7 cellular contexts compared by ENCODE assay signal in the genomic region with DNA sequence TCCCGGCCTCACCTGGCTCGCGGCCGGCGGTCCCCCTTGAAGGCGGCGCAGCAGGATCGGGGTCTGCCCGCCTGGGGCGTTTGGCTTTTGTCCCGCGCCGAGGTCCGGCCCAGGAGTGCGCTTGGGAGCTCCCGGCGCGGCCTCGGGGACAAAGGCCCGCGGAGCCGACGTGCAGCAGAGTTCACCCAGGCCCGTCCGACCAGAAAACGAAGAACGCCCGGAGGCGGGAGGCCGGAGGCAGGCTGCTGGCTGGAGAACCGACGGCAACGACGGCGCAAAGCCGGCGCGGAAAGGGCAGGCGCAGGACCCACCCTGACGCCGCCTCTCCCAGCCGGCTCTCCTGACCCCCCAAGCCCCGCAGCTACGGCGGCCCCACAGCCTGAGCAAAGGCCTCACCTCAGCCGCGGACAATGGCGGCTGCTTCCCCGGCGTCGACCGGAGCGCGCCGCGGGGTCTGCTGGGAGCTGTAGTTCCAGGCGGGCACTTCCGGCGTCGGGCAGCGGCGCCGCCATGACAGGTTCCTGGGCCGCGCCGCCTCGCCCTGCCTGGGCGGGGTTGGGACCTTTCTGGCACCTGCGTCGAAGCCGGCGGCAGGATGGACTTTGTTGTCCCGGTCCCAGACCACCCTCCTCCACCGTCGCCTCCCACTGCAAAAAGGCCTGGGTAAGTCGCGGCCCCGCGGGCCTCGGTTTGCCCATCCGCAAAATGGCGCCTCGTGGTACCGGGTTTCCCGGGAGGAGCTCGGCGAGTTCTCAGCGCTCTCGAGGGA. TPM values are rescaled to one million over a fixed set of nuclear protein-coding genes. Genes with fewer than 3 reads are reported as not detected.
DNase-seq lines count a peak whose midpoint lies in the region; ATAC-seq, FAIRE-seq and TF ChIP-seq lines count a peak whose summit lies in the region.

A gene (minus strand): TSS at position 437 of the 769 bp plus-strand sequence. CDS start 1,501 bp downstream, outside the sequence.

- peaks cover 44% of the 10 kb centered on the region for H3K79me2 ChIP-seq in keratinocyte (ENCODE audit: control insufficient read depth, insufficient read depth, low read length)

- H3K27me3 Mint-ChIP-seq in central memory CD8-positive, alpha-beta T cell, result no peaks in the 10 kb centered on the region

- dilution Hi-C loops in keratinocyte (cut with MboI; ENCODE audit: extremely low pct_ligation_motif_present, low sequenced_read_pairs), result no loop called here

- H3K36me3 ChIP-seq in keratinocyte (ENCODE audit: control insufficient read depth in 2 of 2, extremely low read depth in 1 of 2, insufficient read depth in 2 of 2, low read length in 2 of 2), result peaks cover 23 to 36% of the 10 kb centered on the region in 2 experiments

- peak within 1 kb of the TSS; percentile 98 for H3K4me2 ChIP-seq in keratinocyte (ENCODE audit: control insufficient read depth, extremely low read depth, insufficient read depth, low read depth, low read length)

- peak within 1 kb of the TSS; percentile 86 for H3K27ac Mint-ChIP-seq in central memory CD8-positive, alpha-beta T cell (ENCODE audit: low read depth)

- TF ChIP-seq CTCF in keratinocyte (optimal IDR thresholded peaks at IDR 0.05 in 1 of 3, IDR thresholded peaks at IDR 0.05 in 1 of 3, conservative IDR thresholded peaks at IDR 0.05 in 1 of 3; ENCODE audit: extremely low read depth in 1 of 3, insufficient read depth in 2 of 3, low read length in 3 of 3), result no peak

- FAIRE-seq in keratinocyte (lab: Jason Lieb, UNC), result no peak

- H3K9ac ChIP-seq in keratinocyte (ENCODE audit: control insufficient read depth, extremely low read depth, insufficient read depth, low read length), result peak within 1 kb of the TSS; percentile 89

- H3K27ac ChIP-seq in keratinocyte (ENCODE audit: control insufficient read depth, insufficient read depth, low read length), result peak within 1 kb of the TSS; percentile 82

- no peaks in the 10 kb centered on the region for H4K20me1 ChIP-seq in keratinocyte (ENCODE audit: control insufficient read depth, extremely low read depth, insufficient read depth, low read length)

- H2AFZ ChIP-seq in keratinocyte (ENCODE audit: control insufficient read depth, low read length), result peak within 1 kb of the TSS; percentile 93

- peak; percentile 98 for ATAC-seq in GM18511 (IDR thresholded peaks at IDR 0.05; ENCODE audit: unreplicated experiment)
- ATAC-seq in HG02973 (IDR thresholded peaks at IDR 0.05; ENCODE audit: unreplicated experiment), result peak; percentile 90
- peak; percentile 99 for ATAC-seq in central memory CD8-positive, alpha-beta T cell (replicated peaks; ENCODE audit: extremely low read depth, poor library complexity, severe bottlenecking)

- H3K4me1 Mint-ChIP-seq in central memory CD8-positive, alpha-beta T cell, result peaks cover 21% of the 10 kb centered on the region

- peak within 1 kb of the TSS; percentile 94 to 97 (median 95) for H3K4me3 ChIP-seq in keratinocyte (ENCODE audit: control insufficient read depth in 2 of 3, extremely low read depth in 1 of 3, insufficient read depth in 2 of 3, low read depth in 1 of 3, low read length in 3 of 3)

- H3K9me3 Mint-ChIP-seq in central memory CD8-positive, alpha-beta T cell, result peaks cover 27% of the 10 kb centered on the region

- peaks cover 27% of the 10 kb centered on the region for H3K36me3 Mint-ChIP-seq in central memory CD8-positive, alpha-beta T cell (ENCODE audit: insufficient read depth)

- peaks cover 16% of the 10 kb centered on the region for H3K4me1 ChIP-seq in keratinocyte (ENCODE audit: control insufficient read depth, extremely low read depth, insufficient read depth, low read length)

- H3K9me3 ChIP-seq in keratinocyte (ENCODE audit: control insufficient read depth, low read depth, low read length), result peaks cover 20% of the 10 kb centered on the region

- DNase-seq in NCI-H2107 treated with DMSO at 0.1 percent for 48 hours (lab: John Stamatoyannopoulos, UW; ENCODE audit: unreplicated experiment), result peak; percentile 49
- DNase-seq in activated CD4-positive, CD25-positive, alpha-beta regulatory T cell treated with anti-CD3 and anti-CD28 coated beads, Interleukin-2, amount 50 U/mL, for 16 hours (ENCODE audit: low read depth, low spot score), result peak; percentile 70
- peak; percentile 74 to 75 for DNase-seq in central memory CD8-positive, alpha-beta T cell (ENCODE audit: low spot score in 2 of 2)
- DNase-seq in keratinocyte (ENCODE audit: low read depth, low spot score), result no peak
- peak; percentile 82 for DNase-seq in stimulated activated CD4-positive, alpha-beta T cell treated with anti-CD3 and anti-CD28 coated beads, Interleukin-12 subunit alpha, Interleukin-12 subunit beta, amount 100 ng/mL, for 4 hours

- no peaks in the 10 kb centered on the region for H3K27me3 ChIP-seq in keratinocyte (ENCODE audit: control insufficient read depth, extremely low read depth, insufficient read depth, low read length)

- H3K4me3 Mint-ChIP-seq in central memory CD8-positive, alpha-beta T cell, result peak within 1 kb of the TSS; percentile 78

- H3K9me1 ChIP-seq in keratinocyte (ENCODE audit: control insufficient read depth, extremely low read depth, insufficient read depth, low read length), result no peaks in the 10 kb centered on the region

RNA-seq across cellular contexts. Expression of the gene that starts here (rescaled TPM):
- 2.8 to 3.5 TPM (median 3.5 TPM) in 3 replicates for polyA plus RNA-seq in keratinocyte
- 2.4 TPM for polyA plus RNA-seq in keratinocyte (2011; ENCODE audit: low read depth)
- polyA plus RNA-seq in keratinocyte (2011; cell fraction: cytosol; rRNA removed), result 1.2 and 2.1 TPM in 2 replicates
- 10.4 and 10.5 TPM in 2 replicates for polyA plus RNA-seq in keratinocyte (2011; cell fraction: nucleus; rRNA removed)
- 3.0 and 3.7 TPM in 2 replicates for polyA plus RNA-seq in keratinocyte (2012; ENCODE audit: low replicate concordance)
- 2.6 to 6.4 TPM (median 5.9 TPM) in 3 replicates for polyA minus RNA-seq in keratinocyte
- 4.4 TPM for polyA minus RNA-seq in keratinocyte (2011; cell fraction: cytosol; rRNA and poly(A)+ RNA removed)
- 9.0 and 12.7 TPM in 2 replicates for polyA minus RNA-seq in keratinocyte (2011; cell fraction: nucleus; rRNA and poly(A)+ RNA removed)
